In the genomic region with DNA sequence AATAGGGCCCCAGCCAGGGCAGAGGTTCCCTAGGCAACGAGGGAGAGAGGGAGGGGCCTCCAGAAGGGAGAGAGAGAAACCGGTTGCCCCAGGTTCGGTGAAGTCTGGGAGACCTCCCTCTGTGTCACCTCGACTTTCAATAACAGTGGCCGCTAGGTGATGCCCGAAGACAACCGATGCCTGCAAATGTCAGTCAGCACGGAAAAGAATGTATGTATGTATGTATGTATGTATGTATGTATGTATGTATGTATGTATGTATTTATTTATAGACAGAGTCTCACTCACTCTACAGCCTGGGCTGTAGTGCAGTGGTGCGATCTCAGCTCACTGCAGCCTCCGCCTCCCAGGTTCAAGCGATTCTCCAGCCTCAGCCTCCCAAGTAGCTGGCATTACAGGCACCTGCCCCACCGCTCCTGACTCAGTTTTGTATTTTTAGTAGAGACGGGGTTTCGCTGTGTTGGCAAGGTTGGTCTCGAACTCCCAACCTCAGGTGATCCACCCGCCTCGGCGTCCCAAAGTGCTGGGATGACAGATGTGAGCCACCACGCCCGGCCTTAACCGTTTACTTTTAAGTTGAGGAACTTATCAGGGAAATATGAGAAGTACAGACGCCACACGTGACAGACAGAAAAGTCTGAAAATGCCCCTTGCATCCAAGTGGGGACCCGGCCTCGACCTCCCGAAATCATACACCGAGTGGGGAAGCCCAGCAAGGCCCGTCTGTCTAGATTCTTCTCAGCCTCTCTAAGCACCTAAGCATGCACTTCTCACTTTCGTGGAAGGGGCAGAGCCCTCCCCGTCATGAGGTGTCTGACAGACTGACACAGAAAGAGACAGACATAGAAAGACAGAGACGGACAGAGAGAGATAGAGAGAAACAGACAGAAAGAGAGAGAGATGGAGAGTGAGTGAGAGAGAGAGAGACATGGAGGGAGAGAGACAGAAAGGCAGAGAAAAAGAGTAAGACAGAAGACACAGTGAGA, we compare ENCODE assay signal across 8 cellular contexts.
DNase-seq lines count a peak whose midpoint lies in the region; FAIRE-seq and TF ChIP-seq lines count a peak whose summit lies in the region.
"Not testable (repeated sequence)": the region's sequence is repeated elsewhere in the genome, so short reads cannot be mapped to it uniquely, and the experiment has no call there.

No MANE protein-coding gene starts in this region.

- not testable (repeated sequence) for DNase-seq in D721Med (ENCODE audit: insufficient read length, low spot score)
- peak; percentile 29 for DNase-seq in HK-2 (ENCODE audit: unreplicated experiment)
- DNase-seq in activated T-helper 9 cell treated with anti-CD3 and anti-CD28 coated beads, Interleukin-2, amount 50 U/mL, for 16 hours (ENCODE audit: low read depth) = peak; percentile 12
- peak; percentile 82 to 84 for DNase-seq in H1 (ENCODE audit: low read depth in 1 of 2, low spot score in 2 of 2)
- DNase-seq in iPS-NIHi11 (ENCODE audit: low spot score) = peak; percentile 69
- peak; percentile 24 for DNase-seq in stromal cell of bone marrow (ENCODE audit: low read depth)

- peak; percentile 71 to 78 for TF ChIP-seq RAD21 in H1 (IDR thresholded peaks at IDR 0.05 in 1 of 2, conservative IDR thresholded peaks at IDR 0.05 in 1 of 2; ENCODE audit: low read depth in 2 of 2, low read length in 2 of 2)

- H3K56ac ChIP-seq in H1 (replicated peaks; ENCODE audit: insufficient read length, low read depth, low read length) = not testable (repeated sequence)

- H3K79me2 ChIP-seq in SU-DHL-6 (ENCODE audit: insufficient read depth, low read length); H1 (ENCODE audit: control insufficient read depth in 1 of 2, insufficient read depth in 2 of 2, low read length in 2 of 2); parathyroid adenoma: not testable (repeated sequence)

- not testable (repeated sequence) for H4K91ac ChIP-seq in H1 (replicated peaks; ENCODE audit: insufficient read length, low read length)

- peak overlapping the region; percentile 61; the same call in 1 of the 2 replicates for H2BK15ac ChIP-seq in H1 (ENCODE audit: low read length)

- H4K5ac ChIP-seq in H1 (ENCODE audit: insufficient read length, low read depth, low read length) = not testable (repeated sequence)

- peak overlapping the region; percentile 90 for H2BK12ac ChIP-seq in H1 (ENCODE audit: low read depth, low read length)

- not testable (repeated sequence) for H4K8ac ChIP-seq in H1 (ENCODE audit: extremely low read depth, insufficient read depth, low read length)

- not testable (repeated sequence) for TF ChIP-seq POLR2A in H1 (IDR thresholded peaks at IDR 0.05; ENCODE audit: control extremely low read depth in 1 of 2, low read depth in 2 of 2, low read length in 2 of 2)

- POLR2A ChIA-PET in H1 (lab: Charles Lee; ENCODE audit: partially characterized antibody) = interaction anchor here (1.0 to 1.5 kb wide), 3 partner anchors 20 to 95 kb away, joined by 3 to 4 read pairs (median 4); no protein-coding TSS in a partner anchor

- not testable (repeated sequence) for H3K4ac ChIP-seq in H1 (replicated peaks; ENCODE audit: insufficient read length, low read depth, low read length)

- H2AK5ac ChIP-seq in H1 (ENCODE audit: low read depth, low read length) = peak overlapping the region; percentile 75; the same call in 1 of the 2 replicates

- 0 out of 3 replicates have a peak, but pooled peaks of 1 of the 2 experiments have one; percentile 43 for TF ChIP-seq EP300 in H1 (IDR thresholded peaks at IDR 0.05; ENCODE audit: borderline replicate concordance in 1 of 2, low read depth in 2 of 2, low read length in 2 of 2)

- not testable (repeated sequence) for H2BK20ac ChIP-seq in H1 (ENCODE audit: low read length)

- peak overlapping the region; percentile 32; the same call in 1 of the 2 replicates for H3K18ac ChIP-seq in H1 (ENCODE audit: extremely low read depth, low read length)

- H3K23ac ChIP-seq in H1 (ENCODE audit: insufficient read length) = not testable (repeated sequence)

- not testable (repeated sequence) for H3K9me3 ChIP-seq in SU-DHL-6 (ENCODE audit: insufficient read depth, low read length); H1 (ENCODE audit: insufficient read depth in 2 of 2, low read depth in 1 of 2, low read length in 1 of 2); parathyroid adenoma (ENCODE audit: control insufficient read depth, low read length)

- 60% methylated on average over 30 of the region's 31 CpGs; no CpG with 5 or more reads in 1 of the 2 experiments for WGBS in H1 (ENCODE audit: extremely low coverage in 1 of 2, insufficient coverage in 1 of 2, insufficient read length in 1 of 2, insufficient replicate concordance in 2 of 2, low coverage in 1 of 2, low lambda C conversion rate in 2 of 2, missing lambda C conversion rate in 1 of 2), 2 experiments

- not testable (repeated sequence) for H3K36me3 ChIP-seq in SU-DHL-6 (ENCODE audit: low read length); H1 (ENCODE audit: control insufficient read depth in 2 of 4, insufficient read depth in 4 of 4, low read length in 3 of 4); parathyroid adenoma (ENCODE audit: control insufficient read depth, insufficient read depth, low read length)

- H3K4me3 ChIP-seq in SU-DHL-6 (ENCODE audit: insufficient read depth, low read length, poor library complexity, severe bottlenecking); parathyroid adenoma (ENCODE audit: low read depth, low read length): not testable (repeated sequence)
- peak overlapping the region in 1 of 4 experiments; percentile 50; a peak in 3 of 8 replicates for H3K4me3 ChIP-seq in H1 (ENCODE audit: extremely low read depth in 1 of 4, insufficient read depth in 2 of 4, low read depth in 3 of 4, low read length in 4 of 4)

- not testable (repeated sequence) for H4K20me1 ChIP-seq in SU-DHL-6 (ENCODE audit: low read depth, low read length); H1 (replicated peaks in 1 of 2; ENCODE audit: control insufficient read depth in 1 of 2, insufficient read depth in 2 of 2, low read length in 2 of 2)

- peak overlapping the region; percentile 34; the same call in 1 of the 2 replicates for H3K9ac ChIP-seq in SU-DHL-6 (ENCODE audit: low read length)
- not testable (repeated sequence) for H3K9ac ChIP-seq in H1 (replicated peaks in 1 of 4; ENCODE audit: extremely low read depth in 1 of 4, low read depth in 3 of 4, low read length in 3 of 4); parathyroid adenoma

- H2AFZ ChIP-seq in SU-DHL-6 (ENCODE audit: low read depth, low read length, severe bottlenecking) = not testable (repeated sequence)
- H2AFZ ChIP-seq in H1 (ENCODE audit: low read length) (0 out of 2 replicates have a peak overlapping the region, but pooled peaks have one; percentile 0), parathyroid adenoma (peak overlapping the region; percentile 31)

- H3K4me1 ChIP-seq in H1 (replicated peaks in 1 of 4; ENCODE audit: control insufficient read depth in 3 of 4, insufficient read depth in 4 of 4, low read length in 3 of 4) = peaks cover 4 to 16% (median 7%) of the 10 kb centered on the region in 4 experiments; a peak in 6 of 7 replicates
- not testable (repeated sequence) for H3K4me1 ChIP-seq in parathyroid adenoma

- H3F3A ChIP-seq in SU-DHL-6 (ENCODE audit: insufficient read depth) = peaks cover 12% of the 10 kb centered on the region

- H3K4me2 ChIP-seq in SU-DHL-6 (ENCODE audit: low read depth, low read length, poor library complexity, severe bottlenecking) = not testable (repeated sequence)
- H3K4me2 ChIP-seq in H1 (ENCODE audit: insufficient read depth in 1 of 2, low read depth in 2 of 2, low read length in 2 of 2) (peak overlapping the region in 1 of 2 experiments; percentile 19; a peak in 3 of 4 replicates), parathyroid adenoma (ENCODE audit: low read length) (peak overlapping the region; percentile 53)

- H3K9me2 ChIP-seq in SU-DHL-6 (replicated peaks; ENCODE audit: insufficient read depth, low read length) = not testable (repeated sequence)

- H3K27me3 ChIP-seq in SU-DHL-6 (ENCODE audit: low read length); H1 (replicated peaks in 1 of 4; ENCODE audit: control insufficient read depth in 3 of 4, extremely low read depth in 1 of 4, insufficient read depth in 3 of 4, low read length in 3 of 4); parathyroid adenoma (ENCODE audit: control insufficient read depth, insufficient read depth, low read length): not testable (repeated sequence)

- not testable (repeated sequence) for FAIRE-seq in D721Med (lab: Jason Lieb, UNC); H1 (lab: Jason Lieb, UNC)

- H3K79me1 ChIP-seq in H1 (ENCODE audit: low read depth, low read length) = not testable (repeated sequence)

- not testable (repeated sequence) for H2BK5ac ChIP-seq in H1 (ENCODE audit: low read depth, low read length)

- H3K14ac ChIP-seq in H1 (ENCODE audit: insufficient read length) = not testable (repeated sequence)

- CTCF ChIA-PET in H1 (lab: Charles Lee; ENCODE audit: partially characterized antibody) = interaction anchor here (0.6 to 1.2 kb wide), 5 partner anchors 20 to 484 kb away, joined by 3 read pairs; partner anchors contain the start of gene LYPD1

- H3K23me2 ChIP-seq in H1 (ENCODE audit: low read depth, low read length) = not testable (repeated sequence)

- peak; percentile 56 for TF ChIP-seq CTCF in D721Med (IDR thresholded peaks at IDR 0.05; ENCODE audit: insufficient read depth, missing control alignments)
- TF ChIP-seq CTCF in SU-DHL-6 (IDR thresholded peaks at IDR 0.05; ENCODE audit: insufficient read depth, low read length, poor library complexity, severe bottlenecking) = peak; percentile 14
- peak; percentile 39 to 65 (median 41) for TF ChIP-seq CTCF in H1 (IDR thresholded peaks at IDR 0.05; ENCODE audit: control extremely low read depth in 1 of 3, insufficient read depth in 1 of 3, low read depth in 1 of 3, low read length in 3 of 3)
- TF ChIP-seq CTCF in parathyroid adenoma (IDR thresholded peaks at IDR 0.05) = peak; percentile 79

- not testable (repeated sequence) for H2BK120ac ChIP-seq in H1 (replicated peaks; ENCODE audit: low read depth, low read length)

- H3K27ac ChIP-seq in SU-DHL-6 (ENCODE audit: low read depth, low read length) = peak overlapping the region; percentile 59
- not testable (repeated sequence) for H3K27ac ChIP-seq in H1 (ENCODE audit: low read depth, low read length); parathyroid adenoma

TF ChIP-seq in H1, 55 proteins besides CTCF, POLR2A, EP300 and RAD21:
- TF ChIP-seq SIN3A (conservative IDR thresholded peaks at IDR 0.05 in 1 of 2, IDR thresholded peaks at IDR 0.05 in 1 of 2; ENCODE audit: low read depth in 1 of 2, low read length in 2 of 2) (0 out of 4 replicates have a peak, but pooled peaks of 1 of the 2 experiments have one; percentile 20), SP1 (IDR thresholded peaks at IDR 0.05; ENCODE audit: low read depth, low read length) (peak; percentile 88)

Comparison
In these comparisons a context has a peak if more than half of its experiments do, and no peak if none do; other contexts are left out.
1. CTCF ChIP-seq: peak in every context shown above with its lines; median percentile 79 in parathyroid adenoma; 56 in D721Med; 41 in H1; 14 in SU-DHL-6.